Comparison of ENCODE assay signal across 18 cellular contexts in the genomic region with DNA sequence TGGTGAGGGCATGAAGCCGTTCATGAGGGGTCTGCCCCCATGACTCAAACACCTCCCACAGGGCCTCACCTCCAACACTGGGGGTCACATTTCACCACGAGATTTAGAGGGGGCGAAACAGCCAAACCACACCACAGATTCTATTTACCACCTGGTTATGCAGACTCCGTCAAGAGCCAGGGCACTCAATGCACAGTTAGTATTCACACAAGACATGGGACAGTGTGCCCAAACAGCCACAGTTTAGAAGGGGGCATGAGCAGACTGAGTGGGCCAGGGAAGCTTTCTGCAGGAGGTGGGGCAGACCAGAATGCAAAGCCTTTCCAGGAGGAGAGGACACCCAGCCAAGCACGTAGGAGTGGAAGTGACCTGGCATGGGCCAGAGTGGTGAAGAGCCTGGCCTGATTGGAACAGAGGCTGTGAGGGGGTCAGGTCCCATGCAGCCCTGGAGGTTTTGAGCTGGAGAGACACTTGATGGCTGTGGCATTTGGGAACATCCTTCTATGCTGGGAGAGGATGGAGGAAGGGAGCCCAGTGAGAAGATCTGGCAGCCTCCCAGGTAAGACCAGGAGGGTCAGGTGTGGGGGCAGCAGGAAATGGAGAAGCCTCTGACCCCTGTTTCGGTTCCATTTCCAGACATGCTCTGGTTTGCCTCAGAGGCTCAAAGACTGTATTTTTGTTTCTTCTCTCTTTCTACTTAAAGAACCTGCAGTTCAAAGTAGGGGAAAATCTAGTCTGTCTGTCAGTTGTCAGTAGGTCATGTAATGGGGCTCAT.
"Had no signal": no experiment of that assay in that cellular context is flagged by ENCODE, and none has a peak within 500 bp of the region (broad histone marks: within the 10 kb centered on the region; RNA-seq: fewer than 3 reads in every experiment).

No MANE protein-coding gene starts in this region.

- H3K9me3 Mint-ChIP-seq: activated naive CD4-positive, alpha-beta T cell treated with anti-CD3 and anti-CD28 coated beads, Interleukin-2, amount 50 U/mL, for 24 hours; natural killer cell; stimulated activated memory B cell treated with anti-CD40 and anti-IgM and Interleukin-4, amounts not matched to agents 10 μg/mL and 1 μg/mL and 100 μg/mL, for 72 hours had no signal

- H3K27ac Mint-ChIP-seq: activated naive CD4-positive, alpha-beta T cell treated with anti-CD3 and anti-CD28 coated beads, Interleukin-2, amount 50 U/mL, for 24 hours; activated T-cell treated with anti-CD3 and anti-CD28 coated beads, Interleukin-2, amount 50 U/mL, for 72 hours; natural killer cell; stimulated activated memory B cell treated with anti-CD40 and anti-IgM and Interleukin-4, amounts not matched to agents 10 μg/mL and 1 μg/mL and 100 μg/mL, for 72 hours had no signal

- DNase-seq: activated CD4-positive, alpha-beta T cell treated with anti-CD3 and anti-CD28 coated beads for 1 hour; activated CD4-positive, alpha-beta T cell treated with anti-CD3 and anti-CD28 coated beads, Interleukin-2, amount 50 U/mL, for 4 hours; activated effector memory CD4-positive, alpha-beta T cell treated with anti-CD3 and anti-CD28 coated beads, Interleukin-2, amount 50 U/mL, for 16 hours; activated T-cell treated with anti-CD3 and anti-CD28 coated beads, Interleukin-2, amount 50 U/mL, for 72 hours; adrenal gland; dermis blood vessel endothelial cell; foreskin fibroblast; left colon; natural killer cell; spleen; stimulated activated CD4-positive, alpha-beta T cell treated with anti-CD3 and anti-CD28 coated beads, Interleukin-4, amount 100 ng/mL, for 4 hours; T-helper 2 cell; upper lobe of right lung had no signal

- H3K27ac ChIP-seq: adrenal gland, hepatocyte, spleen, upper lobe of right lung, VCaP had no signal

- H3K4me1 Mint-ChIP-seq: activated naive CD4-positive, alpha-beta T cell treated with anti-CD3 and anti-CD28 coated beads, Interleukin-2, amount 50 U/mL, for 24 hours; stimulated activated memory B cell treated with anti-CD40 and anti-IgM and Interleukin-4, amounts not matched to agents 10 μg/mL and 1 μg/mL and 100 μg/mL, for 72 hours had no signal

- ATAC-seq: activated T-cell treated with anti-CD3 and anti-CD28 coated beads, Interleukin-2, amount 50 U/mL, for 72 hours; left colon; stimulated activated memory B cell treated with anti-CD40 and anti-IgM and Interleukin-4, amounts not matched to agents 10 μg/mL and 1 μg/mL and 100 μg/mL, for 72 hours; upper lobe of right lung had no signal

- H3K4me3 Mint-ChIP-seq: activated naive CD4-positive, alpha-beta T cell treated with anti-CD3 and anti-CD28 coated beads, Interleukin-2, amount 50 U/mL, for 24 hours; activated T-cell treated with anti-CD3 and anti-CD28 coated beads, Interleukin-2, amount 50 U/mL, for 72 hours; natural killer cell; stimulated activated memory B cell treated with anti-CD40 and anti-IgM and Interleukin-4, amounts not matched to agents 10 μg/mL and 1 μg/mL and 100 μg/mL, for 72 hours had no signal

- H3K4me1 ChIP-seq: adrenal gland, spleen, upper lobe of right lung had no signal

- H3K9me3 ChIP-seq: adrenal gland, spleen, upper lobe of right lung had no signal

- H3K36me3 ChIP-seq: adrenal gland, spleen, upper lobe of right lung had no signal

- H3K27me3 Mint-ChIP-seq: stimulated activated memory B cell treated with anti-CD40 and anti-IgM and Interleukin-4, amounts not matched to agents 10 μg/mL and 1 μg/mL and 100 μg/mL, for 72 hours had no signal

- H3K27me3 ChIP-seq: adrenal gland, hepatocyte, upper lobe of right lung had no signal

- H3K4me3 ChIP-seq: adrenal gland, hepatocyte, lung, spleen, upper lobe of right lung had no signal

- H3K36me3 Mint-ChIP-seq: activated naive CD4-positive, alpha-beta T cell treated with anti-CD3 and anti-CD28 coated beads, Interleukin-2, amount 50 U/mL, for 24 hours; natural killer cell; stimulated activated memory B cell treated with anti-CD40 and anti-IgM and Interleukin-4, amounts not matched to agents 10 μg/mL and 1 μg/mL and 100 μg/mL, for 72 hours had no signal
